Comparison of ENCODE assay signal across 12 cellular contexts in the genomic region with DNA sequence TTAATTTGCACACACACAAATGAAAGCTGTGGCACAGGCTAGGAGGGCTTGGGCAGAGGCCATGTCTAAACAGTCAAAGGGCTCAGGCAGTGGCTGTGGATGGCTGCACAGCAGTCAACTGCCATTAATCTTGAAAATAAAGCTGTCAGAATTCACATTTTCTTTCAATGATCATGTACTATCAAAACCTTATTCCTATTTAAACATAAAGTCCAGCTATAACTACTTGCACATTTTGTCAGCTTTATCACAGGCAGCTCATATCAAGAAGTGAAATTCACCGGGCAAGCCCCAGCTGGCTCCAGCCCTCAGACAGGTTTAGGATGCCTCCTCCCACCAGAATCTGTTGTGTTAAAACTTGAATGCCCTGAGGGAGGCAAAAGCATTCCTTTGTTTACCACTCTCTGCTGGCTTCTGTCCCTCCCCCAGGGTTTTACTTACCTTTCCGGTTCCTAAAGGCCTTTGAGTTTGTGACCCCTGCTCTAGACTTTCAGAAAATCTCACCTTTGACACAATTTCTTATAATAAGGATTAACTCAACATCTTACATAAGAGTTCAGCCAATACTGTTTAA. TPM values are rescaled to one million over a fixed set of nuclear protein-coding genes. Genes with fewer than 3 reads are reported as not detected.
DNase-seq lines count a peak whose midpoint lies in the region; ATAC-seq and TF ChIP-seq lines count a peak whose summit lies in the region.
"Had no signal": no experiment of that assay in that cellular context is flagged by ENCODE, and none has a peak within 500 bp of the region (broad histone marks: within the 10 kb centered on the region; RNA-seq: fewer than 3 reads in every experiment).

No MANE protein-coding gene starts in this region.

- peak overlapping the region; percentile 50 for H3K27ac Mint-ChIP-seq in endodermal cell
- peak overlapping the region; percentile 70 for H3K27ac Mint-ChIP-seq in progenitor cell of endocrine pancreas
- H3K27ac Mint-ChIP-seq in activated T-helper 2 cell treated with anti-CD3 and anti-CD28 coated beads, Interferon-gamma antibody, Interleukin-2, Interleukin-4, amounts not matched to agents 10 μg/mL and 5 μg/mL and 100 μg/mL, durations not matched to agents 14 hours and 24 hours and 36 hours: no peak overlapping the region
- H3K27ac Mint-ChIP-seq: effector memory CD8-positive, alpha-beta T cell had no signal

- H3K4me3 ChIP-seq in IMR-90 (ENCODE audit: insufficient read depth, low read depth, low read length) (no peak overlapping the region), endodermal cell (ENCODE audit: low read length) (no peak overlapping the region)
- H3K4me3 ChIP-seq: lower lobe of right lung, skin epidermis had no signal

- no peaks in the 10 kb centered on the region for H3K36me3 Mint-ChIP-seq in endodermal cell (ENCODE audit: low read depth)
- H3K36me3 Mint-ChIP-seq in progenitor cell of endocrine pancreas (ENCODE audit: insufficient read depth): no peaks in the 10 kb centered on the region
- H3K36me3 Mint-ChIP-seq in activated T-helper 2 cell treated with anti-CD3 and anti-CD28 coated beads, Interferon-gamma antibody, Interleukin-2, Interleukin-4, amounts not matched to agents 10 μg/mL and 5 μg/mL and 100 μg/mL, durations not matched to agents 14 hours and 24 hours and 36 hours (ENCODE audit: low read depth): no peaks in the 10 kb centered on the region

- in situ Hi-C loops in IMR-90 (cut with MboI; ENCODE audit: low sequenced_read_pairs): no loop called here

- no peak overlapping the region for H3K56ac ChIP-seq in IMR-90 (ENCODE audit: extremely low read depth, insufficient read depth, low read length)

- TF ChIP-seq CTCF in IMR-90 (conservative IDR thresholded peaks at IDR 0.05; ENCODE audit: low read depth, low read length) (no peak), endodermal cell (conservative IDR thresholded peaks at IDR 0.05) (no peak), progenitor cell of endocrine pancreas (IDR thresholded peaks at IDR 0.05; ENCODE audit: unreplicated experiment) (no peak)

- BruUV-seq in IMR-90 (replicated peaks; lab: Mats Ljungman, UMichigan): no TSS peak

- WGBS in IMR-90 (ENCODE audit: extremely low coverage in 2 of 2, insufficient read length in 1 of 2), 2 experiments: no CpG with 5 or more reads among the region's 2 CpGs
- WGBS in endodermal cell (ENCODE audit: insufficient coverage in 1 of 2, insufficient read length in 1 of 2), 2 experiments: 24 to 26% methylated on average over 2 of the region's 2 CpGs

- H4K5ac ChIP-seq in IMR-90 (ENCODE audit: low read depth, low read length): no peak overlapping the region

- no peak overlapping the region for H2BK120ac ChIP-seq in IMR-90 (ENCODE audit: low read depth, low read length)

- H3K36me3 ChIP-seq in IMR-90 (ENCODE audit: control insufficient read depth, insufficient read depth, low read length) (no peaks in the 10 kb centered on the region), endodermal cell (ENCODE audit: control insufficient read depth, insufficient read depth, low read length) (no peaks in the 10 kb centered on the region)
- H3K36me3 ChIP-seq: lower lobe of right lung had no signal

- H3K18ac ChIP-seq in IMR-90 (ENCODE audit: low read depth, low read length): peak overlapping the region; percentile 4; the same call in 1 of the 2 replicates

- peak; percentile 25 for DNase-seq in IMR-90
- DNase-seq in endodermal cell: peak; percentile 75
- no peak for DNase-seq in progenitor cell of endocrine pancreas (ENCODE audit: low spot score, unreplicated experiment)
- DNase-seq in putamen (ENCODE audit: low spot score): no peak
- no peak for DNase-seq in activated T-helper 2 cell treated with anti-CD3 and anti-CD28 coated beads, Interferon-gamma antibody, Interleukin-2, Interleukin-4, amounts not matched to agents 10 μg/mL and 5 μg/mL and 100 μg/mL, durations not matched to agents 14 hours and 24 hours and 36 hours (ENCODE audit: low spot score)
- DNase-seq in germinal center (ENCODE audit: low spot score): no peak
- no peak for DNase-seq in NCI-H510A treated with DMSO at 0.1 percent for 48 hours (lab: John Stamatoyannopoulos, UW)
- DNase-seq: effector memory CD8-positive, alpha-beta T cell; lower lobe of right lung; NCI-H2029 treated with DMSO at 0.1 percent for 48 hours had no signal

- ATAC-seq in GM19351 (IDR thresholded peaks at IDR 0.05; ENCODE audit: unreplicated experiment) (peak; percentile 47), IMR-90 (ENCODE audit: low read depth) (no peak)
- ATAC-seq: effector memory CD8-positive, alpha-beta T cell; lower lobe of right lung had no signal

- peaks cover 17% of the 10 kb centered on the region for H3K4me1 ChIP-seq in IMR-90 (ENCODE audit: control insufficient read depth, insufficient read depth, low read length)
- peaks cover 6% of the 10 kb centered on the region for H3K4me1 ChIP-seq in endodermal cell (ENCODE audit: control insufficient read depth, insufficient read depth, low read length)

- CTCF ChIA-PET in IMR-90 (lab: Yijun Ruan, JAX): no interaction called here

- H3K4me3 Mint-ChIP-seq in endodermal cell: no peak overlapping the region
- no peak overlapping the region for H3K4me3 Mint-ChIP-seq in progenitor cell of endocrine pancreas (ENCODE audit: low read depth)
- H3K4me3 Mint-ChIP-seq in activated T-helper 2 cell treated with anti-CD3 and anti-CD28 coated beads, Interferon-gamma antibody, Interleukin-2, Interleukin-4, amounts not matched to agents 10 μg/mL and 5 μg/mL and 100 μg/mL, durations not matched to agents 14 hours and 24 hours and 36 hours (ENCODE audit: low read depth): no peak overlapping the region
- H3K4me3 Mint-ChIP-seq: effector memory CD8-positive, alpha-beta T cell had no signal

- H3K9me1 ChIP-seq in IMR-90 (ENCODE audit: insufficient read depth, low read length): peaks cover 17% of the 10 kb centered on the region

- no peak overlapping the region for H2AK5ac ChIP-seq in IMR-90 (ENCODE audit: low read depth, low read length)

- no peak overlapping the region for H3K23ac ChIP-seq in IMR-90 (ENCODE audit: low read depth, low read length)

- H3K9me3 ChIP-seq in IMR-90 (ENCODE audit: control insufficient read depth, insufficient read depth, low read length) (no peaks in the 10 kb centered on the region), endodermal cell (ENCODE audit: control insufficient read depth, low read length) (no peaks in the 10 kb centered on the region)
- H3K9me3 ChIP-seq: lower lobe of right lung had no signal

- H3K27me3 Mint-ChIP-seq in endodermal cell (ENCODE audit: insufficient read depth) (no peaks in the 10 kb centered on the region), progenitor cell of endocrine pancreas (no peaks in the 10 kb centered on the region)
- H3K27me3 Mint-ChIP-seq in activated T-helper 2 cell treated with anti-CD3 and anti-CD28 coated beads, Interferon-gamma antibody, Interleukin-2, Interleukin-4, amounts not matched to agents 10 μg/mL and 5 μg/mL and 100 μg/mL, durations not matched to agents 14 hours and 24 hours and 36 hours (ENCODE audit: low read depth): peaks cover 9% of the 10 kb centered on the region
- H3K27me3 Mint-ChIP-seq: effector memory CD8-positive, alpha-beta T cell had no signal

- H3K4me1 Mint-ChIP-seq in endodermal cell (peaks cover 40% of the 10 kb centered on the region), progenitor cell of endocrine pancreas (ENCODE audit: low read depth) (peaks cover 59% of the 10 kb centered on the region)
- peaks cover 5% of the 10 kb centered on the region for H3K4me1 Mint-ChIP-seq in activated T-helper 2 cell treated with anti-CD3 and anti-CD28 coated beads, Interferon-gamma antibody, Interleukin-2, Interleukin-4, amounts not matched to agents 10 μg/mL and 5 μg/mL and 100 μg/mL, durations not matched to agents 14 hours and 24 hours and 36 hours (ENCODE audit: low read depth)

- no peaks in the 10 kb centered on the region for H4K20me1 ChIP-seq in IMR-90 (ENCODE audit: insufficient read depth, low read length)

- intact Hi-C loops in IMR-90 (cut with micrococcal nuclease): no loop called here
- intact Hi-C loops in activated T-helper 2 cell treated with anti-CD3 and anti-CD28 coated beads, Interferon-gamma antibody, Interleukin-2, Interleukin-4, amounts not matched to agents 10 μg/mL and 5 μg/mL and 100 μg/mL, durations not matched to agents 14 hours and 24 hours and 36 hours (cut with micrococcal nuclease): no loop called here

- TF ChIP-seq RAD21 in IMR-90 (IDR thresholded peaks at IDR 0.05; ENCODE audit: low read length): no peak

- dilution Hi-C loops in IMR-90 (cut with HindIII; ENCODE audit: low sequenced_read_pairs, unreplicated experiment): no loop called here

- no peak overlapping the region for H2BK5ac ChIP-seq in IMR-90 (ENCODE audit: low read depth, low read length, poor library complexity, severe bottlenecking)

- H3K27me3 ChIP-seq in IMR-90 (ENCODE audit: control insufficient read depth, insufficient read depth, low read length) (no peaks in the 10 kb centered on the region), endodermal cell (ENCODE audit: control insufficient read depth, insufficient read depth, low read length, poor library complexity, severe bottlenecking) (no peaks in the 10 kb centered on the region)

- no peak overlapping the region for H3K4me2 ChIP-seq in IMR-90 (ENCODE audit: low read depth, low read length)

- no peak overlapping the region for H2AK9ac ChIP-seq in IMR-90 (replicated peaks; ENCODE audit: low read depth, low read length, poor library complexity)

- no peak overlapping the region for H4K8ac ChIP-seq in IMR-90 (ENCODE audit: low read depth in 2 of 2, low read length in 2 of 2)

- H3K27ac ChIP-seq in IMR-90 (ENCODE audit: insufficient read depth, low read length) (no peak overlapping the region), endodermal cell (ENCODE audit: low read depth, low read length) (no peak overlapping the region)
- H3K27ac ChIP-seq: lower lobe of right lung had no signal

- no peak overlapping the region for H2AFZ ChIP-seq in IMR-90 (replicated peaks; ENCODE audit: low read length, poor library complexity)

- H3K79me1 ChIP-seq in IMR-90 (ENCODE audit: low read depth in 1 of 2, low read length in 2 of 2): no peaks in the 10 kb centered on the region

- POLR2A ChIA-PET in IMR-90 (lab: Charles Lee; ENCODE audit: unreplicated experiment): no interaction called here

- no peak overlapping the region for H4K91ac ChIP-seq in IMR-90 (ENCODE audit: insufficient read depth, low read depth, low read length)

- no peak overlapping the region for H2BK20ac ChIP-seq in IMR-90 (ENCODE audit: low read depth, low read length)

- no peak for TF ChIP-seq POLR2A in IMR-90 (IDR thresholded peaks at IDR 0.05; ENCODE audit: low read depth, low read length)

- no peak overlapping the region; the same call in 1 of the 2 replicates for H3K4ac ChIP-seq in IMR-90 (ENCODE audit: low read depth, low read length)

- H3K9ac ChIP-seq in IMR-90 (ENCODE audit: low read depth, low read length) (no peak overlapping the region), endodermal cell (ENCODE audit: extremely low read depth, low read length, poor library complexity, severe bottlenecking) (no peak overlapping the region)

- H3K9me3 Mint-ChIP-seq in endodermal cell (no peaks in the 10 kb centered on the region), progenitor cell of endocrine pancreas (ENCODE audit: low read depth) (peaks cover 4% of the 10 kb centered on the region)
- no peaks in the 10 kb centered on the region for H3K9me3 Mint-ChIP-seq in activated T-helper 2 cell treated with anti-CD3 and anti-CD28 coated beads, Interferon-gamma antibody, Interleukin-2, Interleukin-4, amounts not matched to agents 10 μg/mL and 5 μg/mL and 100 μg/mL, durations not matched to agents 14 hours and 24 hours and 36 hours
- H3K9me3 Mint-ChIP-seq: effector memory CD8-positive, alpha-beta T cell had no signal

- no peak overlapping the region for H3K14ac ChIP-seq in IMR-90 (replicated peaks; ENCODE audit: low read depth, low read length)

- no peak overlapping the region for H2BK15ac ChIP-seq in IMR-90 (ENCODE audit: low read depth, low read length)

RNA-seq across cellular contexts. Expression of a gene that starts 54.9 kb away (rescaled TPM):
- 15.8 and 20.3 TPM in 2 replicates for total RNA-seq in IMR-90 (2012; rRNA removed)
- polyA plus RNA-seq in IMR-90 (2012; rRNA removed): 13.9 and 15.6 TPM in 2 replicates
- 8.8 and 14.3 TPM in 2 replicates for polyA plus RNA-seq in IMR-90 (2012; cell fraction: cytosol; rRNA removed)
- polyA plus RNA-seq in IMR-90 (2012; cell fraction: nucleus; rRNA removed; ENCODE audit: low replicate concordance): 8.5 and 26.6 TPM in 2 replicates
- 10 to 100 TPM in 1 of 2 donors, 1 to 10 TPM in 1; 8.4 to 11.1 TPM for total RNA-seq in endodermal cell
- 4.0 TPM for polyA plus RNA-seq in endodermal cell (2013, experiment 1 of 2)
- polyA plus RNA-seq in endodermal cell (2013, experiment 2 of 2): 6.3 TPM
- 21.6 and 32.1 TPM in 2 replicates for total RNA-seq in progenitor cell of endocrine pancreas
- total RNA-seq in activated T-helper 2 cell treated with anti-CD3 and anti-CD28 coated beads, Interferon-gamma antibody, Interleukin-2, Interleukin-4, amounts not matched to agents 10 μg/mL and 5 μg/mL and 100 μg/mL, durations not matched to agents 14 hours and 24 hours and 36 hours: 8.4 and 8.8 TPM in 2 replicates

Comparison
In these comparisons a context has a peak if more than half of its experiments do, and no peak if none do; other contexts are left out.
1. DNase-seq: peak in IMR-90 (single experiment) and endodermal cell (single experiment); none in progenitor cell of endocrine pancreas (single experiment), putamen (single experiment), activated T-helper 2 cell treated with anti-CD3 and anti-CD28 coated beads, Interferon-gamma antibody, Interleukin-2, Interleukin-4, amounts not matched to agents 10 μg/mL and 5 μg/mL and 100 μg/mL, durations not matched to agents 14 hours and 24 hours and 36 hours (single experiment), germinal center (single experiment) and NCI-H510A treated with DMSO at 0.1 percent for 48 hours (single experiment).